Comparison of ENCODE assay signal across 26 cellular contexts in genomic region chr6:66930559-66931290, GRCh38.
DNase-seq lines count a peak whose midpoint lies in the region; ATAC-seq and TF ChIP-seq lines count a peak whose summit lies in the region.
"Had no signal": no experiment of that assay in that cellular context is flagged by ENCODE, and none has a peak within 500 bp of the region (broad histone marks: within the 10 kb centered on the region; RNA-seq: fewer than 3 reads in every experiment).

No MANE protein-coding gene starts in this region.

- H3K27me3 Mint-ChIP-seq in HFFc6 (ENCODE audit: insufficient read depth): no peaks in the 10 kb centered on the region
- H3K27me3 Mint-ChIP-seq in activated T-helper 2 cell treated with anti-CD3 and anti-CD28 coated beads, Interferon-gamma antibody, Interleukin-2, Interleukin-4, amounts not matched to agents 10 μg/mL and 5 μg/mL and 100 μg/mL, durations not matched to agents 14 hours and 24 hours and 36 hours (ENCODE audit: low read depth): no peaks in the 10 kb centered on the region
- H3K27me3 Mint-ChIP-seq: activated naive CD8-positive, alpha-beta T cell; memory B cell; naive thymus-derived CD8-positive, alpha-beta T cell; type B pancreatic cell had no signal

- H3K4me1 ChIP-seq in RWPE2 (ENCODE audit: insufficient read depth, poor library complexity, severe bottlenecking): peaks cover 23% of the 10 kb centered on the region

- H3K27me3 ChIP-seq in RWPE2 (ENCODE audit: insufficient read depth, poor library complexity, severe bottlenecking): no peaks in the 10 kb centered on the region
- H3K27me3 ChIP-seq: brain microvascular endothelial cell, dorsolateral prefrontal cortex had no signal

- H3K27ac Mint-ChIP-seq in HFFc6: no peak overlapping the region
- no peak overlapping the region for H3K27ac Mint-ChIP-seq in activated T-helper 2 cell treated with anti-CD3 and anti-CD28 coated beads, Interferon-gamma antibody, Interleukin-2, Interleukin-4, amounts not matched to agents 10 μg/mL and 5 μg/mL and 100 μg/mL, durations not matched to agents 14 hours and 24 hours and 36 hours
- H3K27ac Mint-ChIP-seq: activated naive CD8-positive, alpha-beta T cell; GM23338; memory B cell; naive thymus-derived CD8-positive, alpha-beta T cell; type B pancreatic cell had no signal

- peaks cover 33% of the 10 kb centered on the region for H3K9me3 Mint-ChIP-seq in HFFc6
- H3K9me3 Mint-ChIP-seq in activated T-helper 2 cell treated with anti-CD3 and anti-CD28 coated beads, Interferon-gamma antibody, Interleukin-2, Interleukin-4, amounts not matched to agents 10 μg/mL and 5 μg/mL and 100 μg/mL, durations not matched to agents 14 hours and 24 hours and 36 hours: peaks cover 51% of the 10 kb centered on the region

- no peaks in the 10 kb centered on the region; the same call in 1 of the 2 replicates for H3K36me3 Mint-ChIP-seq in HFFc6 (ENCODE audit: low read depth)
- H3K36me3 Mint-ChIP-seq in activated T-helper 2 cell treated with anti-CD3 and anti-CD28 coated beads, Interferon-gamma antibody, Interleukin-2, Interleukin-4, amounts not matched to agents 10 μg/mL and 5 μg/mL and 100 μg/mL, durations not matched to agents 14 hours and 24 hours and 36 hours (ENCODE audit: low read depth): no peaks in the 10 kb centered on the region
- H3K36me3 Mint-ChIP-seq: activated naive CD8-positive, alpha-beta T cell; memory B cell; type B pancreatic cell had no signal

- DNase-seq in HCEC 1CT (peak; percentile 85), RWPE2 (ENCODE audit: low spot score) (no peak), fibroblast of gingiva (ENCODE audit: low read depth) (peak; percentile 24), omental fat pad (ENCODE audit: low spot score) (no peak), HFFc6 (no peak), NCI-H2196 treated with DMSO at 0.1 percent for 48 hours (lab: John Stamatoyannopoulos, UW; ENCODE audit: unreplicated experiment) (no peak), Right ventricle myocardium superior (no peak)
- no peak for DNase-seq in activated T-helper 2 cell treated with anti-CD3 and anti-CD28 coated beads, Interferon-gamma antibody, Interleukin-2, Interleukin-4, amounts not matched to agents 10 μg/mL and 5 μg/mL and 100 μg/mL, durations not matched to agents 14 hours and 24 hours and 36 hours (ENCODE audit: low spot score)
- DNase-seq: activated CD4-positive, CD25-positive, alpha-beta regulatory T cell treated with anti-CD3 and anti-CD28 coated beads, Interleukin-2, amount 50 U/mL, for 72 hours; activated T-cell treated with anti-CD3 and anti-CD28 coated beads, Interleukin-2, amount 50 U/mL, for 48 hours; brain microvascular endothelial cell; Calu3; dorsolateral prefrontal cortex; hypothalamus; naive thymus-derived CD8-positive, alpha-beta T cell; NCI-H146; NCI-H82; posterior cingulate gyrus; stimulated activated CD4-positive, alpha-beta T cell treated with anti-CD3 and anti-CD28 coated beads, Interleukin-1b, Interleukin-23, amount 100 ng/mL, for 48 hours; stimulated activated naive CD4-positive, alpha-beta T cell treated with Interleukin-2 at 50 U/mL for 16 hours; T-helper 9 cell had no signal

- peaks cover 3% of the 10 kb centered on the region for H3K9me3 ChIP-seq in RWPE2 (ENCODE audit: severe bottlenecking)

- TF ChIP-seq CTCF in RWPE2 (IDR thresholded peaks at IDR 0.05; ENCODE audit: poor library complexity, severe bottlenecking): no peak
- TF ChIP-seq CTCF in omental fat pad (IDR thresholded peaks at IDR 0.05): no peak
- TF ChIP-seq CTCF in HFFc6 (IDR thresholded peaks at IDR 0.05): no peak

- ATAC-seq in RWPE2 (ENCODE audit: low read depth) (peak; percentile 97), omental fat pad (ENCODE audit: low FRiP score) (peak; percentile 81), Right ventricle myocardium superior (ENCODE audit: poor library complexity) (no peak)
- ATAC-seq: esophagus mucosa; GM23338; naive thymus-derived CD8-positive, alpha-beta T cell had no signal

- H3K4me3 ChIP-seq in RWPE2 (ENCODE audit: severe bottlenecking): no peak overlapping the region
- H3K4me3 ChIP-seq: dorsolateral prefrontal cortex, GM23338 had no signal

- H3K4me3 Mint-ChIP-seq in HFFc6: no peak overlapping the region
- H3K4me3 Mint-ChIP-seq in activated T-helper 2 cell treated with anti-CD3 and anti-CD28 coated beads, Interferon-gamma antibody, Interleukin-2, Interleukin-4, amounts not matched to agents 10 μg/mL and 5 μg/mL and 100 μg/mL, durations not matched to agents 14 hours and 24 hours and 36 hours (ENCODE audit: low read depth): no peak overlapping the region
- H3K4me3 Mint-ChIP-seq: activated naive CD8-positive, alpha-beta T cell; GM23338; memory B cell; naive thymus-derived CD8-positive, alpha-beta T cell; type B pancreatic cell had no signal

- H3K27ac ChIP-seq in RWPE2 (ENCODE audit: poor library complexity, severe bottlenecking): peak overlapping the region; percentile 71
- H3K27ac ChIP-seq: brain microvascular endothelial cell, dorsolateral prefrontal cortex had no signal

- H3K4me1 Mint-ChIP-seq in HFFc6 (ENCODE audit: low read depth): no peaks in the 10 kb centered on the region
- H3K4me1 Mint-ChIP-seq in activated T-helper 2 cell treated with anti-CD3 and anti-CD28 coated beads, Interferon-gamma antibody, Interleukin-2, Interleukin-4, amounts not matched to agents 10 μg/mL and 5 μg/mL and 100 μg/mL, durations not matched to agents 14 hours and 24 hours and 36 hours (ENCODE audit: low read depth): no peaks in the 10 kb centered on the region
- H3K4me1 Mint-ChIP-seq: GM23338; memory B cell; naive thymus-derived CD8-positive, alpha-beta T cell had no signal

- H3K36me3 ChIP-seq in RWPE2 (ENCODE audit: low read depth): no peaks in the 10 kb centered on the region
- H3K36me3 ChIP-seq: brain microvascular endothelial cell had no signal

- intact Hi-C loops in Right ventricle myocardium superior (cut with DNase I): no loop called here
- intact Hi-C loops in activated T-helper 2 cell treated with anti-CD3 and anti-CD28 coated beads, Interferon-gamma antibody, Interleukin-2, Interleukin-4, amounts not matched to agents 10 μg/mL and 5 μg/mL and 100 μg/mL, durations not matched to agents 14 hours and 24 hours and 36 hours (cut with micrococcal nuclease): no loop called here

Comparison
In these comparisons a context has a peak if more than half of its experiments do, and no peak if none do; other contexts are left out.
1. DNase-seq: peak in HCEC 1CT (single experiment) and fibroblast of gingiva (single experiment); none in RWPE2 (single experiment), omental fat pad (single experiment), HFFc6 (single experiment), NCI-H2196 treated with DMSO at 0.1 percent for 48 hours (single experiment), Right ventricle myocardium superior (single experiment) and activated T-helper 2 cell treated with anti-CD3 and anti-CD28 coated beads, Interferon-gamma antibody, Interleukin-2, Interleukin-4, amounts not matched to agents 10 μg/mL and 5 μg/mL and 100 μg/mL, durations not matched to agents 14 hours and 24 hours and 36 hours (single experiment).